ENCODE assay signal across 13 cellular contexts in the genomic region with DNA sequence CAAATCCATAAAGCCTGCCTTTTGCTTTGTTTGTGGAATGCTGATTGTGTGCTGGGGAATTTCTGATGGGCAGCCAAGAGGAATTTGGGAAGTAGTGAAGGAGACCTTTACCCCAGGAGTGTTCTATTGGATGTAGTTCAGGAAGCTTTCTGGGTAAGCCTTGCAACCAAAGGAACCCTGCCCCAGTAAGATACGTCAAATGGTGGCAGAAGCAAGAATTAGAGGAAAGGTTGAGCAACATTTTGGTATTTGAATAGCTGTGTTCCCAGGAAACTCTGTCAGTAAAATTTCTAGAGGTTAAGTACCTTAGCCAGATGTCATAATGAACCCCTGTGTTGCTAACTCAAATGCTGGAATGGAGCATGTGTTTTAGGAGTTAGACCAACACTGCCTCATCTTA. TPM values are rescaled to one million over a fixed set of nuclear protein-coding genes. Genes with fewer than 3 reads are reported as not detected.
A peak's percentile ranks its signal among the peaks of the same experiment; 100 is the strongest.
DNase-seq lines count a peak whose midpoint lies in the region; ATAC-seq, FAIRE-seq and TF ChIP-seq lines count a peak whose summit lies in the region.
"Had no signal": no experiment of that assay in that cellular context is flagged by ENCODE, and none has a peak within 500 bp of the region (broad histone marks: within the 10 kb centered on the region; RNA-seq: fewer than 3 reads in every experiment).

No MANE protein-coding gene starts in this region.

- H3K36me3 ChIP-seq in gastroesophageal sphincter (peaks cover 0 to 9% of the 10 kb centered on the region in 2 donors), muscle layer of duodenum (ENCODE audit: control insufficient read depth in 1 of 2, insufficient read depth in 2 of 2, low read length in 2 of 2) (peaks cover 0 to 6% of the 10 kb centered on the region in 2 donors)
- H3K36me3 ChIP-seq: brain microvascular endothelial cell, neural progenitor cell had no signal

- peak; percentile 86 for DNase-seq in AG09309 (ENCODE audit: low read depth)
- peak; percentile 66 for DNase-seq in astrocyte of the cerebellum (ENCODE audit: low read depth)
- no peak for DNase-seq in stimulated activated CD4-positive, alpha-beta T cell treated with anti-CD3 and anti-CD28 coated beads, Interleukin-15, amount 100 ng/mL, for 24 hours
- no peak for DNase-seq in RCC 7860 (ENCODE audit: low spot score)
- DNase-seq in NCI-H1092 (lab: John Stamatoyannopoulos, UW), result no peak
- no peak for DNase-seq in NCI-H510A (lab: John Stamatoyannopoulos, UW)
- DNase-seq: brain microvascular endothelial cell; NCI-H146; stimulated activated CD4-positive, alpha-beta T cell treated with anti-CD3 and anti-CD28 coated beads, Interleukin-4, amount 100 ng/mL, for 1 hour had no signal

- H3K4me3 ChIP-seq in AG09309 (ENCODE audit: control insufficient read depth, low read depth, low read length) (no peak overlapping the region), astrocyte of the cerebellum (ENCODE audit: low read depth, low read length) (no peak overlapping the region), gastroesophageal sphincter (no peak overlapping the region), muscle layer of duodenum (ENCODE audit: low read depth in 1 of 2, low read length in 2 of 2) (no peak overlapping the region)
- H3K4me3 ChIP-seq: BLaER1 treated with 17β-estradiol and CSF1 and Interleukin-3, amounts not matched to agents 10 nM and 100 nM; neural progenitor cell had no signal

- 18 to 23% methylated on average over 1 of the region's 1 CpG for WGBS in gastroesophageal sphincter (ENCODE audit: low coverage in 1 of 2), 2 donors

- no peak for TF ChIP-seq POLR2A in gastroesophageal sphincter (IDR thresholded peaks at IDR 0.05)

- FAIRE-seq in RCC 7860 (lab: Jason Lieb, UNC), result no peak

- H3K9me3 ChIP-seq in gastroesophageal sphincter, result no peaks in the 10 kb centered on the region
- H3K9me3 ChIP-seq in muscle layer of duodenum (ENCODE audit: control insufficient read depth in 1 of 2, low read length in 2 of 2), result no peaks in the 10 kb centered on the region
- H3K9me3 ChIP-seq: BLaER1 treated with 17β-estradiol and CSF1 and Interleukin-3, amounts not matched to agents 10 nM and 100 nM had no signal

- H3K27ac ChIP-seq in gastroesophageal sphincter (peak overlapping the region; percentile 43 to 68 (median 59)), muscle layer of duodenum (ENCODE audit: low read length) (peak overlapping the region; percentile 60)
- H3K27ac ChIP-seq: BLaER1 treated with 17β-estradiol and CSF1 and Interleukin-3, amounts not matched to agents 10 nM and 100 nM; brain microvascular endothelial cell; neural progenitor cell had no signal

- in situ Hi-C loops in astrocyte of the cerebellum (cut with HindIII; ENCODE audit: low sequenced_read_pairs), result no loop called here

- peaks cover 10 to 100% (median 26%) of the 10 kb centered on the region in 3 donors for H3K4me1 ChIP-seq in gastroesophageal sphincter
- peaks cover 15 to 54% of the 10 kb centered on the region in 2 donors for H3K4me1 ChIP-seq in muscle layer of duodenum (ENCODE audit: control insufficient read depth in 1 of 2, insufficient read depth in 2 of 2, low read length in 2 of 2)

- ATAC-seq in gastroesophageal sphincter, result peak; percentile 88

- TF ChIP-seq CTCF in AG09309 (IDR thresholded peaks at IDR 0.05; ENCODE audit: control insufficient read depth, insufficient read depth, low read depth, low read length, missing control alignments) (no peak), astrocyte of the cerebellum (IDR thresholded peaks at IDR 0.05; ENCODE audit: low read depth, low read length, missing control alignments) (no peak), gastroesophageal sphincter (IDR thresholded peaks at IDR 0.05) (no peak)

- no peak for TF ChIP-seq EP300 in gastroesophageal sphincter (IDR thresholded peaks at IDR 0.05)

- H3K27me3 ChIP-seq in gastroesophageal sphincter, result no peaks in the 10 kb centered on the region
- no peaks in the 10 kb centered on the region for H3K27me3 ChIP-seq in muscle layer of duodenum (ENCODE audit: low read depth, low read length)
- H3K27me3 ChIP-seq: BLaER1 treated with 17β-estradiol and CSF1 and Interleukin-3, amounts not matched to agents 10 nM and 100 nM; brain microvascular endothelial cell; neural progenitor cell had no signal

RNA-seq across cellular contexts. Expression of a gene that starts 6.4 kb away (rescaled TPM):
- total RNA-seq in gastroesophageal sphincter, result 100 to 1,000 TPM; 190 to 236 (median 230) TPM

Comparison
In these comparisons a context has a peak if more than half of its experiments do, and no peak if none do; other contexts are left out.
1. DNase-seq: peak in AG09309 (single experiment) and astrocyte of the cerebellum (single experiment); none in stimulated activated CD4-positive, alpha-beta T cell treated with anti-CD3 and anti-CD28 coated beads, Interleukin-15, amount 100 ng/mL, for 24 hours (single experiment), RCC 7860 (single experiment), NCI-H1092 (single experiment) and NCI-H510A (single experiment).